Comparison of ENCODE assay signal across 8 cellular contexts in the genomic region with DNA sequence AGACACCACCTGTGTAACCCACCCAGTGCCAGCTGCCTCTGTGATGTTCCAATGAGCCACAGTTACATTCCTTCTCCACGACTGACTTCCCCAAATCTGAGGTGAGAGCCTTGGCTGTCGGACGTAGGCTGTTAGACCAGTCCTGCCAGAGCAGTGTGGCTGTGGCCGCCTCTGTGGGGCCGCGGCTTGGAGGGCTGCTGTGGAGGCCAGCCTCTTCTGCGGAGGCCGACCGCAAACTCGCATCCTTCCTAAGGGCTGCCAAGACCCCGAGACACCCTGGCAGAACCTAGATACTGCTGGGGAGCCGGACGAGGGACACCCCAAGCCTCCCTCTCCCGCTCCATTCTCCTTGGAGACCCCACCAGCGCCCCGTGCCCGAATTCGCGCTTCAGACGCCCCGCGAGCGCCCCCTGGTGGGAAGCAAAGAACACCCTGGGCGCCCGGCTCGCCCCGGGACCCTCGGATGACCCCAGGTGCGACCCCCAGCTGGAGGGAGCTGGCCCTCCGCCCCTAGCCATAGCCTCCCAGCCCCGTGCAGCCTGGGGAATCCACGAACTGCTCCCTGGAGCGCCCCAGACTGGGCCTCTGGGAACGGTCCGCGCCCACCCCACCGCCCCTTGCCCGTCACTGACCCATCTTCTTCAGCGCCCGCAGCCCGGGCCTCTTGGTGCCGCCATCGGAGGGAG. TPM values are rescaled to one million over a fixed set of nuclear protein-coding genes. Genes with fewer than 3 reads are reported as not detected.
DNase-seq lines count a peak whose midpoint lies in the region; ATAC-seq, FAIRE-seq and TF ChIP-seq lines count a peak whose summit lies in the region.

No MANE protein-coding gene starts in this region.

- TF ChIP-seq CTCF in Peyer's patch (IDR thresholded peaks at IDR 0.05), result peak; percentile 30 to 82 (median 68)
- TF ChIP-seq CTCF in adrenal gland (IDR thresholded peaks at IDR 0.05), result peak; percentile 71 to 93 (median 84)

- H3K27ac ChIP-seq in Peyer's patch (peak overlapping the region; percentile 93 to 98 (median 96)), adrenal gland (peak overlapping the region; percentile 80 to 98 (median 97)), small intestine (ENCODE audit: low read depth in 1 of 2, low read length in 1 of 2) (peak overlapping the region in 1 of 2 donors; percentile 17)

- no peak overlapping the region for H3K9ac ChIP-seq in iPS-15b (ENCODE audit: low read depth, low read length)

- H3K4me1 ChIP-seq in Peyer's patch (peaks cover 7 to 55% (median 12%) of the 10 kb centered on the region in 4 donors), adrenal gland (replicated peaks in 1 of 2) (peaks cover 47 to 57% of the 10 kb centered on the region in 2 donors), iPS-15b (ENCODE audit: control insufficient read depth, insufficient read depth, low read length) (peaks cover 4% of the 10 kb centered on the region), small intestine (ENCODE audit: control insufficient read depth in 2 of 2, insufficient read depth in 1 of 2, low read depth in 1 of 2, low read length in 1 of 2) (peaks cover 0 to 10% of the 10 kb centered on the region in 2 donors)

- no peaks in the 10 kb centered on the region for H3K36me3 ChIP-seq in Peyer's patch
- no peaks in the 10 kb centered on the region for H3K36me3 ChIP-seq in adrenal gland (replicated peaks in 1 of 2)
- peaks cover 2% of the 10 kb centered on the region for H3K36me3 ChIP-seq in iPS-15b (ENCODE audit: control insufficient read depth, insufficient read depth, low read length)
- no peaks in the 10 kb centered on the region for H3K36me3 ChIP-seq in small intestine (ENCODE audit: control insufficient read depth in 2 of 2, insufficient read depth in 2 of 2, low read length in 2 of 2)

- H3K9me3 ChIP-seq in Peyer's patch (no peaks in the 10 kb centered on the region), adrenal gland (replicated peaks in 1 of 3) (no peaks in the 10 kb centered on the region), iPS-15b (ENCODE audit: control insufficient read depth, insufficient read depth, low read length) (no peaks in the 10 kb centered on the region), small intestine (ENCODE audit: control insufficient read depth, low read depth) (no peaks in the 10 kb centered on the region)

- FAIRE-seq in small intestine (lab: Jason Lieb, UNC) (no peak), H54 (lab: Jason Lieb, UNC) (no peak)

- intact Hi-C loops in adrenal gland (cut with DNase I), result loop anchor here in 1 of 2 donors (10.0 kb wide), 1 partner anchor 357 kb away; no protein-coding TSS in a partner anchor

- peak; percentile 13 for DNase-seq in NCI-H2171 (lab: John Stamatoyannopoulos, UW)
- no peak for DNase-seq in NCI-H2171 treated with DMSO at 0.1 percent for 48 hours (lab: John Stamatoyannopoulos, UW)
- DNase-seq in Peyer's patch, result peak in 2 of 3 donors; percentile 67 to 70
- peak in 4 of 7 donors; percentile 42 to 74 (median 65) for DNase-seq in adrenal gland
- DNase-seq in small intestine, result no peak
- DNase-seq in H54 (ENCODE audit: insufficient read length, low spot score), result no peak

- peak overlapping the region; percentile 59 to 91 (median 76) for H3K4me3 ChIP-seq in Peyer's patch
- peak overlapping the region; percentile 36 to 93 (median 72) for H3K4me3 ChIP-seq in adrenal gland
- peak overlapping the region; percentile 66 for H3K4me3 ChIP-seq in iPS-15b (ENCODE audit: low read depth, low read length)
- peak overlapping the region; percentile 77 to 85 for H3K4me3 ChIP-seq in small intestine (ENCODE audit: low read depth in 1 of 2, low read length in 2 of 2)

- H3K27me3 ChIP-seq in Peyer's patch (no peaks in the 10 kb centered on the region), adrenal gland (no peaks in the 10 kb centered on the region), iPS-15b (ENCODE audit: control insufficient read depth, insufficient read depth, low read length) (no peaks in the 10 kb centered on the region), small intestine (ENCODE audit: control insufficient read depth in 2 of 2, insufficient read depth in 2 of 2, low read length in 2 of 2) (no peaks in the 10 kb centered on the region)

- WGBS in adrenal gland, 4 donors, result 8 to 12% (median 10%) methylated on average over 29 to 43 of the region's 43 CpGs; no CpG with 5 or more reads in 1 of the 4 donors
- 9 to 10% (median 10%) methylated on average over 41 to 43 of the region's 43 CpGs for WGBS in small intestine, 3 donors

- no peak for ATAC-seq in GM21390 (IDR thresholded peaks at IDR 0.05; ENCODE audit: unreplicated experiment)

- TF ChIP-seq POLR2A in Peyer's patch (IDR thresholded peaks at IDR 0.05), result no peak
- TF ChIP-seq POLR2A in adrenal gland (IDR thresholded peaks at IDR 0.05), result no peak
- TF ChIP-seq POLR2A in H54 (IDR thresholded peaks at IDR 0.05; ENCODE audit: low read depth, low read length), result no peak

RNA-seq across cellular contexts. Expression of a gene that starts 0.6 kb away (rescaled TPM):
- 10 to 100 TPM; 11.6 to 44.4 (median 18.4) TPM for total RNA-seq in Peyer's patch
- total RNA-seq in adrenal gland, result 100 to 1,000 TPM in 5 of 8 donors, 10 to 100 TPM in 3; 48.6 to 246 (median 149) TPM
- 10 to 100 TPM; 33.2 to 68.1 (median 36.4) TPM for polyA plus RNA-seq in adrenal gland
- 10 to 100 TPM in 2 of 3 donors, 1 to 10 TPM in 1; 7.8 to 11.9 (median 10.5) TPM for polyA plus RNA-seq in small intestine

RNA-seq across cellular contexts. Expression of a gene that starts 3.7 kb away (rescaled TPM):
- total RNA-seq in Peyer's patch, result 100 to 1,000 TPM in 1 of 4 donors, 10 to 100 TPM in 3; 33.8 to 124 (median 76.3) TPM
- total RNA-seq in adrenal gland, result 10 to 100 TPM; 13.1 to 30.6 (median 23.6) TPM
- polyA plus RNA-seq in adrenal gland, result 10 to 100 TPM in 2 of 3 donors, 1 to 10 TPM in 1; 7.9 to 71.3 (median 44.5) TPM
- polyA plus RNA-seq in small intestine, result 100 to 1,000 TPM in 2 of 3 donors, 10 to 100 TPM in 1; 21.1 to 184 (median 165) TPM

RNA-seq across cellular contexts. Expression of a gene that starts 16.5 kb away (rescaled TPM):
- 10 to 100 TPM; 24.3 to 41.8 (median 31.7) TPM for total RNA-seq in Peyer's patch
- total RNA-seq in adrenal gland, result 100 to 1,000 TPM in 1 of 8 donors, 10 to 100 TPM in 7; 25.1 to 159 (median 46.8) TPM
- polyA plus RNA-seq in adrenal gland, result 10 to 100 TPM; 23.3 to 26.0 (median 24.4) TPM
- polyA plus RNA-seq in small intestine, result 10 to 100 TPM; 17.5 to 51.7 (median 46.5) TPM

RNA-seq across cellular contexts. Expression of a gene that starts 29.9 kb away (rescaled TPM):
- total RNA-seq in Peyer's patch, result 10 to 100 TPM in 3 of 4 donors, 1 to 10 TPM in 1; 8.4 to 28.9 (median 11.2) TPM
- total RNA-seq in adrenal gland, result 10 to 100 TPM in 7 of 8 donors, 1 to 10 TPM in 1; 8.5 to 28.1 (median 17.6) TPM
- 10 to 100 TPM in 2 of 3 donors, 1 to 10 TPM in 1; 4.5 to 18.0 (median 14.7) TPM for polyA plus RNA-seq in adrenal gland
- polyA plus RNA-seq in small intestine, result 10 to 100 TPM; 11.2 to 13.3 (median 13.0) TPM

Comparison
In these comparisons a context has a peak if more than half of its experiments do, and no peak if none do; other contexts are left out.
1. DNase-seq: peak in NCI-H2171 (single experiment), Peyer's patch (2 of 3) and adrenal gland (4 of 7); none in NCI-H2171 treated with DMSO at 0.1 percent for 48 hours (single experiment), small intestine (single experiment) and H54 (single experiment).
2. Peak in every context shown above with its lines, with median percentiles within 50 percentile points of each other: H3K4me3 ChIP-seq.